1 cellular context compared by ENCODE assay signal in genomic region chr20:34896086-34896551, GRCh38.
TF ChIP-seq lines count a peak whose summit lies in the region.

No MANE protein-coding gene starts in this region.

TF ChIP-seq in SK-N-SH, 30 proteins besides CTCF, POLR2A, EP300 and RAD21 (continued from another document):
- no peak for TF ChIP-seq REST (IDR thresholded peaks at IDR 0.05; ENCODE audit: low read depth, low read length)
- no peak for TF ChIP-seq MEF2A (IDR thresholded peaks at IDR 0.05; ENCODE audit: borderline replicate concordance, low read depth)
- TF ChIP-seq MAX (IDR thresholded peaks at IDR 0.05; ENCODE audit: low read depth) = no peak
- no peak for TF ChIP-seq YY1 (IDR thresholded peaks at IDR 0.05; ENCODE audit: low read depth)
- TF ChIP-seq ZBTB33 (IDR thresholded peaks at IDR 0.05; ENCODE audit: borderline replicate concordance, low read depth) = no peak
- no peak for TF ChIP-seq IRF3 (IDR thresholded peaks at IDR 0.05; ENCODE audit: low read depth, low read length)
- TF ChIP-seq FOXM1 (IDR thresholded peaks at IDR 0.05; ENCODE audit: low read depth) = no peak
- no peak for TF ChIP-seq RXRA (IDR thresholded peaks at IDR 0.05; ENCODE audit: borderline replicate concordance, low read depth)
- peak; percentile 32; the same call in 1 of the 2 replicates for TF ChIP-seq JUND (IDR thresholded peaks at IDR 0.05)
- TF ChIP-seq GABPA (IDR thresholded peaks at IDR 0.05; ENCODE audit: low read depth) = no peak
- TF ChIP-seq ELF1 (IDR thresholded peaks at IDR 0.05) = no peak
- no peak for TF ChIP-seq RCOR1 (IDR thresholded peaks at IDR 0.05; ENCODE audit: low read length)
- no peak for TF ChIP-seq SMC3 (IDR thresholded peaks at IDR 0.05; ENCODE audit: low read depth, low read length)
- TF ChIP-seq FOXJ3 (CRISPR knock-in tag; IDR thresholded peaks at IDR 0.05) = no peak
- TF ChIP-seq NFIC (IDR thresholded peaks at IDR 0.05; ENCODE audit: borderline replicate concordance) = peak; percentile 70
- no peak for TF ChIP-seq EZH2phosphoT487 (IDR thresholded peaks at IDR 0.05; ENCODE audit: borderline replicate concordance, low read depth)
- no peak for TF ChIP-seq USF1 (IDR thresholded peaks at IDR 0.05; ENCODE audit: borderline replicate concordance, low read depth)
- TF ChIP-seq GATA2 (CRISPR knock-in tag; IDR thresholded peaks at IDR 0.05) = no peak
- peak; percentile 80 for TF ChIP-seq PBX3 (IDR thresholded peaks at IDR 0.05)
- peak; percentile 44; the same call in 1 of the 2 replicates for TF ChIP-seq POLR2AphosphoS5 (IDR thresholded peaks at IDR 0.05; ENCODE audit: low read depth, low read length)
TF ChIP-seq in SK-N-SH: peak in this region for 6.
